Comparison of ENCODE assay signal across 11 cellular contexts in the genomic region with DNA sequence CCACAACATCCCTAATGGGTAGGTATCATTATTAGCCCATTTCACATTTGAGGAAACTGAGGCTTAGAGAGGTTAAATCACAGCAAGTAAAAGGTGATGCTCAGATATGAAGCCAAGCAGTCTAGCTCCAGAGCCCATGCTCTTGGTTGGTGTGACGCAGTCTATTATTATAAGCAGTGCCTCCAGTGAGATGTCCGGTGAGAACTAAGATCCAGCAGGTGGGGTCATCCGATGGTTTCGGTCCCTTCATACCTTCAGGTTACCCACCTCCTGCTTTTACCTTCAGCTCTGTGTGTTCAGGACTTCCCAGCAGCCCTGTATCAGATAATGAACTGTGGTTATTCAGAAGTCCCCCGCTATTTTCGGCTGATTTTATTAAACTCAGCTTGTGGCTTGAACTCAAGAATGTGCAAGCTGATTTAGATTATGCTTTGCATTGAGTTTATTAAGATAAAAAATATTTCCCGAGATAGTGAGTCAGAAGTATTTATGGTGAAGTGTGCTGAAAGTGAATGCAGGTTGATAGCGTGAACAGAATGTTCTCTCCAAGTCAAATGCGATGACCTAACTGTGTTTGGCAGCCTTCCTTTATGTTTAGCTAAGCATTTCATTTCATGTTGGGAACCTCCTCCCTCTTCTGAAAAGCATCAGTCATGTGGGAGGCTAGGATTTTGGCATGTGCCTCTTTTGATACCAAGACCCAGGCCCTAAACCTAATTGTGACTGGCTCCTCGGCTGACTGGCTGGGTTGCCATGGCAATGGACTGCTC.
DNase-seq lines count a peak whose midpoint lies in the region; FAIRE-seq and TF ChIP-seq lines count a peak whose summit lies in the region.
"Had no signal": no experiment of that assay in that cellular context is flagged by ENCODE, and none has a peak within 500 bp of the region (broad histone marks: within the 10 kb centered on the region; RNA-seq: fewer than 3 reads in every experiment).

No MANE protein-coding gene starts in this region.

- H3K4me3 ChIP-seq in AG10803 (ENCODE audit: low read length) (no peak overlapping the region), fibroblast of the aortic adventitia (ENCODE audit: low read depth, low read length) (no peak overlapping the region)

- H3K27ac ChIP-seq in RWPE1, result peak overlapping the region; percentile 90

- H3K9me3 Mint-ChIP-seq in progenitor cell of endocrine pancreas (ENCODE audit: low read depth), result no peaks in the 10 kb centered on the region
- H3K9me3 Mint-ChIP-seq in activated CD4-positive, alpha-beta memory T cell treated with anti-CD3 and anti-CD28 coated beads, Interleukin-2, amount 10 ng/mL, durations not matched to agents 7 days and 5 days, result no peaks in the 10 kb centered on the region
- H3K9me3 Mint-ChIP-seq: H9; stimulated activated naive CD8-positive, alpha-beta T cell treated with anti-CD3 and anti-CD28 coated beads, Interleukin-15, amount 100 ng/mL, for 72 hours had no signal

- TF ChIP-seq POLR2A in GM12891 (IDR thresholded peaks at IDR 0.05; ENCODE audit: low read depth, low read length), result no peak

- peak overlapping the region; percentile 49 for H3K27ac Mint-ChIP-seq in progenitor cell of endocrine pancreas
- no peak overlapping the region for H3K27ac Mint-ChIP-seq in activated CD4-positive, alpha-beta memory T cell treated with anti-CD3 and anti-CD28 coated beads, Interleukin-2, amount 10 ng/mL, durations not matched to agents 7 days and 5 days

- TF ChIP-seq CTCF in AG10803 (conservative IDR thresholded peaks at IDR 0.05; ENCODE audit: low read length) (no peak), RWPE1 (conservative IDR thresholded peaks at IDR 0.05; ENCODE audit: low read depth) (no peak), fibroblast of the aortic adventitia (IDR thresholded peaks at IDR 0.05; ENCODE audit: insufficient read depth, low read length) (no peak), progenitor cell of endocrine pancreas (IDR thresholded peaks at IDR 0.05; ENCODE audit: unreplicated experiment) (no peak)

- peaks cover 34% of the 10 kb centered on the region for H3K4me1 Mint-ChIP-seq in progenitor cell of endocrine pancreas (ENCODE audit: low read depth)
- no peaks in the 10 kb centered on the region for H3K4me1 Mint-ChIP-seq in activated CD4-positive, alpha-beta memory T cell treated with anti-CD3 and anti-CD28 coated beads, Interleukin-2, amount 10 ng/mL, durations not matched to agents 7 days and 5 days
- H3K4me1 Mint-ChIP-seq: stimulated activated naive CD8-positive, alpha-beta T cell treated with anti-CD3 and anti-CD28 coated beads, Interleukin-15, amount 100 ng/mL, for 72 hours had no signal

- POLR2A ChIA-PET in RWPE1 (lab: Yijun Ruan, JAX; ENCODE audit: low non-redundant PET), result no interaction called here
- POLR2A ChIA-PET in activated CD4-positive, alpha-beta memory T cell treated with anti-CD3 and anti-CD28 coated beads, Interleukin-2, amount 10 ng/mL, durations not matched to agents 7 days and 5 days (lab: Charles Lee), result no interaction called here

- no peak overlapping the region for H3K4me3 Mint-ChIP-seq in progenitor cell of endocrine pancreas (ENCODE audit: low read depth)
- H3K4me3 Mint-ChIP-seq in activated CD4-positive, alpha-beta memory T cell treated with anti-CD3 and anti-CD28 coated beads, Interleukin-2, amount 10 ng/mL, durations not matched to agents 7 days and 5 days, result no peak overlapping the region
- H3K4me3 Mint-ChIP-seq: H9; stimulated activated naive CD8-positive, alpha-beta T cell treated with anti-CD3 and anti-CD28 coated beads, Interleukin-15, amount 100 ng/mL, for 72 hours had no signal

- no peaks in the 10 kb centered on the region for H3K27me3 Mint-ChIP-seq in progenitor cell of endocrine pancreas
- H3K27me3 Mint-ChIP-seq in activated CD4-positive, alpha-beta memory T cell treated with anti-CD3 and anti-CD28 coated beads, Interleukin-2, amount 10 ng/mL, durations not matched to agents 7 days and 5 days, result peaks cover 2% of the 10 kb centered on the region

- H3K36me3 Mint-ChIP-seq in progenitor cell of endocrine pancreas (ENCODE audit: insufficient read depth), result no peaks in the 10 kb centered on the region
- H3K36me3 Mint-ChIP-seq in activated CD4-positive, alpha-beta memory T cell treated with anti-CD3 and anti-CD28 coated beads, Interleukin-2, amount 10 ng/mL, durations not matched to agents 7 days and 5 days (ENCODE audit: low read depth), result no peaks in the 10 kb centered on the region

- FAIRE-seq in GM12891 (lab: Jason Lieb, UNC), result no peak

- DNase-seq in AG10803 (ENCODE audit: low read depth) (peak; percentile 86), RWPE1 (ENCODE audit: low spot score) (peak; percentile 83), fibroblast of the aortic adventitia (ENCODE audit: low read depth) (peak; percentile 98), progenitor cell of endocrine pancreas (ENCODE audit: low spot score, unreplicated experiment) (no peak), NCI-H2171 (lab: John Stamatoyannopoulos, UW) (no peak), GM12891 (ENCODE audit: insufficient read length, low spot score) (no peak)
- DNase-seq in activated CD4-positive, alpha-beta memory T cell treated with anti-CD3 and anti-CD28 coated beads, Interleukin-2, amount 10 ng/mL, durations not matched to agents 7 days and 5 days, result no peak
- DNase-seq in activated effector memory CD4-positive, alpha-beta T cell treated with Interleukin-2 at 50 U/mL for 16 hours, result no peak
- DNase-seq: H9; NCI-H524; stimulated activated naive CD8-positive, alpha-beta T cell treated with anti-CD3 and anti-CD28 coated beads, Interleukin-15, amount 100 ng/mL, for 72 hours had no signal

- CTCF ChIA-PET in RWPE1 (lab: Yijun Ruan, JAX), result no interaction called here
- CTCF ChIA-PET in activated CD4-positive, alpha-beta memory T cell treated with anti-CD3 and anti-CD28 coated beads, Interleukin-2, amount 10 ng/mL, durations not matched to agents 7 days and 5 days (lab: Charles Lee), result no interaction called here

TF ChIP-seq in GM12891, 5 proteins besides CTCF, POLR2A, EP300 and RAD21:
- TF ChIP-seq PAX5 (IDR thresholded peaks at IDR 0.05; ENCODE audit: insufficient read depth, low read length, severe bottlenecking) (no peak), SPI1 (IDR thresholded peaks at IDR 0.05; ENCODE audit: low read depth, low read length) (no peak), POLR2AphosphoS5 (IDR thresholded peaks at IDR 0.05; ENCODE audit: low read depth, low read length) (no peak), POU2F2 (IDR thresholded peaks at IDR 0.05; ENCODE audit: low read depth, low read length) (no peak), TAF1 (IDR thresholded peaks at IDR 0.05; ENCODE audit: low read depth, low read length) (no peak)

Comparison
In these comparisons a context has a peak if more than half of its experiments do, and no peak if none do; other contexts are left out.
1. DNase-seq: peak in AG10803 (single experiment), RWPE1 (single experiment) and fibroblast of the aortic adventitia (single experiment); none in progenitor cell of endocrine pancreas (single experiment), NCI-H2171 (single experiment), activated CD4-positive, alpha-beta memory T cell treated with anti-CD3 and anti-CD28 coated beads, Interleukin-2, amount 10 ng/mL, durations not matched to agents 7 days and 5 days (single experiment), activated effector memory CD4-positive, alpha-beta T cell treated with Interleukin-2 at 50 U/mL for 16 hours (single experiment) and GM12891 (single experiment).